ENCODE assay signal across 39 cellular contexts in genomic region chr9:112375361-112375760, GRCh38.
"Had no signal": no experiment of that assay in that cellular context is flagged by ENCODE, and none has a peak within 500 bp of the region (broad histone marks: within the 10 kb centered on the region; RNA-seq: fewer than 3 reads in every experiment).

No MANE protein-coding gene starts in this region.

- DNase-seq: activated effector memory CD4-positive, alpha-beta T cell treated with anti-CD3 and anti-CD28 coated beads, Interleukin-2, amount 50 U/mL, for 16 hours; activated effector memory CD4-positive, alpha-beta T cell treated with Interleukin-2 at 50 U/mL for 16 hours; activated gamma-delta T cell; activated gamma-delta T cell treated with Interleukin-2 at 50 U/mL for 16 hours; activated naive CD4-positive, alpha-beta T cell; activated naive CD4-positive, alpha-beta T cell treated with anti-CD3 and anti-CD28 coated beads for 36 hours; activated naive CD4-positive, alpha-beta T cell treated with anti-CD3 and anti-CD28 coated beads, Interleukin-2, amount 10 ng/mL, durations not matched to agents 7 days and 5 days; activated naive CD4-positive, alpha-beta T cell treated with anti-CD3 and anti-CD28 coated beads, Interleukin-2, amount 50 U/mL, for 16 hours; activated naive CD4-positive, alpha-beta T cell treated with Interleukin-2 at 50 U/mL for 16 hours; activated naive CD8-positive, alpha-beta T cell treated with anti-CD3 and anti-CD28 coated beads, Interleukin-2, amount 10 ng/mL, durations not matched to agents 7 days and 5 days; activated T-cell treated with anti-CD3 and anti-CD28 coated beads for 4 hours; activated T-cell treated with anti-CD3 and anti-CD28 coated beads, Interleukin-2, amount 50 U/mL, for 1 hour; activated T-cell treated with anti-CD3 and anti-CD28 coated beads, Interleukin-2, amount 50 U/mL, for 24 hours; activated T-cell treated with anti-CD3 and anti-CD28 coated beads, Interleukin-2, amount 50 U/mL, for 4 hours; activated T-cell treated with anti-CD3 and anti-CD28 coated beads, Interleukin-2, amount 50 U/mL, for 48 hours; activated T-cell treated with anti-CD3 and anti-CD28 coated beads, Interleukin-2, amount 50 U/mL, for 72 hours; adrenal gland; amniotic stem cell; amygdala; anterior cingulate cortex; aorta; body of pancreas; brain microvascular endothelial cell; caudate nucleus; central memory CD4-positive, alpha-beta T cell; cerebellar nuclear complex had no signal

- ATAC-seq: activated naive CD4-positive, alpha-beta T cell treated with anti-CD3 and anti-CD28 coated beads, Interleukin-2, amount 50 U/mL, for 72 hours; activated T-cell treated with anti-CD3 and anti-CD28 coated beads, Interleukin-2, amount 50 U/mL, for 4 hours; activated T-cell treated with anti-CD3 and anti-CD28 coated beads, Interleukin-2, amount 50 U/mL, for 72 hours; activated T-helper 17 cell treated with anti-CD3 and anti-CD28 coated beads, Interleukin-2, amount 50 U/mL, for 72 hours; body of pancreas had no signal

- H3K4me3 ChIP-seq: adrenal gland, ascending aorta, body of pancreas, breast epithelium, cardiac muscle cell had no signal

- H3K36me3 ChIP-seq: adrenal gland, ascending aorta, brain microvascular endothelial cell, breast epithelium, cardiac muscle cell had no signal

- H3K9me3 ChIP-seq: adrenal gland, ascending aorta, body of pancreas had no signal

- H3K27me3 Mint-ChIP-seq: activated naive CD4-positive, alpha-beta T cell treated with anti-CD3 and anti-CD28 coated beads, Interleukin-2, amount 10 ng/mL, durations not matched to agents 7 days and 5 days; activated naive CD4-positive, alpha-beta T cell treated with anti-CD3 and anti-CD28 coated beads, Interleukin-2, amount 50 U/mL, for 24 hours; activated naive CD8-positive, alpha-beta T cell; activated naive CD8-positive, alpha-beta T cell treated with anti-CD3 and anti-CD28 coated beads, Interleukin-2, amount 10 ng/mL, durations not matched to agents 7 days and 5 days; activated T-cell treated with anti-CD3 and anti-CD28 coated beads, Interleukin-2, amount 50 U/mL, for 24 hours; activated T-helper 17 cell treated with anti-CD3 and anti-CD28 coated beads, Interleukin-2, amount 50 U/mL, for 72 hours; central memory CD8-positive, alpha-beta T cell had no signal

- H3K4me3 Mint-ChIP-seq: activated naive CD4-positive, alpha-beta T cell treated with anti-CD3 and anti-CD28 coated beads for 36 hours; activated naive CD4-positive, alpha-beta T cell treated with anti-CD3 and anti-CD28 coated beads, Interleukin-2, amount 10 ng/mL, durations not matched to agents 7 days and 5 days; activated naive CD4-positive, alpha-beta T cell treated with anti-CD3 and anti-CD28 coated beads, Interleukin-2, amount 50 U/mL, for 24 hours; activated naive CD8-positive, alpha-beta T cell; activated naive CD8-positive, alpha-beta T cell treated with anti-CD3 and anti-CD28 coated beads, Interleukin-2, amount 10 ng/mL, durations not matched to agents 7 days and 5 days; activated T-cell treated with anti-CD3 and anti-CD28 coated beads, Interleukin-2, amount 50 U/mL, for 24 hours; activated T-cell treated with anti-CD3 and anti-CD28 coated beads, Interleukin-2, amount 50 U/mL, for 4 hours; activated T-cell treated with anti-CD3 and anti-CD28 coated beads, Interleukin-2, amount 50 U/mL, for 72 hours; activated T-helper 1 cell treated with anti-CD3 and anti-CD28 coated beads, Interleukin-12 subunit alpha, Interleukin-12 subunit beta, Interleukin-2, Interleukin-4 antibody, amounts not matched to agents 30 ng/mL and 10 ng/mL and 1 ng/mL, durations not matched to agents 14 hours and 24 hours and 36 hours; activated T-helper 17 cell treated with anti-CD3 and anti-CD28 coated beads, Interleukin-2, amount 50 U/mL, for 72 hours; brain; central memory CD8-positive, alpha-beta T cell had no signal

- H3K9me3 Mint-ChIP-seq: activated naive CD4-positive, alpha-beta T cell treated with anti-CD3 and anti-CD28 coated beads, Interleukin-2, amount 50 U/mL, for 24 hours; activated T-cell treated with anti-CD3 and anti-CD28 coated beads, Interleukin-2, amount 50 U/mL, for 24 hours; activated T-helper 17 cell treated with anti-CD3 and anti-CD28 coated beads, Interleukin-2, amount 50 U/mL, for 72 hours; central memory CD8-positive, alpha-beta T cell had no signal

- H3K27me3 ChIP-seq: adrenal gland, ascending aorta, body of pancreas, brain microvascular endothelial cell, breast epithelium, cardiac muscle cell had no signal

- FAIRE-seq: astrocyte, bronchial epithelial cell had no signal

- H3K27ac ChIP-seq: adrenal gland, ascending aorta, body of pancreas, brain microvascular endothelial cell, breast epithelium, cardiac muscle cell had no signal

- H3K27ac Mint-ChIP-seq: activated naive CD4-positive, alpha-beta T cell treated with anti-CD3 and anti-CD28 coated beads for 36 hours; activated naive CD4-positive, alpha-beta T cell treated with anti-CD3 and anti-CD28 coated beads, Interleukin-2, amount 10 ng/mL, durations not matched to agents 7 days and 5 days; activated naive CD4-positive, alpha-beta T cell treated with anti-CD3 and anti-CD28 coated beads, Interleukin-2, amount 50 U/mL, for 24 hours; activated naive CD4-positive, alpha-beta T cell treated with anti-CD3 and anti-CD28 coated beads, Interleukin-2, amount 50 U/mL, for 72 hours; activated naive CD8-positive, alpha-beta T cell; activated naive CD8-positive, alpha-beta T cell treated with anti-CD3 and anti-CD28 coated beads, Interleukin-2, amount 10 ng/mL, durations not matched to agents 7 days and 5 days; activated T-cell treated with anti-CD3 and anti-CD28 coated beads, Interleukin-2, amount 50 U/mL, for 24 hours; activated T-cell treated with anti-CD3 and anti-CD28 coated beads, Interleukin-2, amount 50 U/mL, for 72 hours; activated T-helper 1 cell treated with anti-CD3 and anti-CD28 coated beads, Interleukin-12 subunit alpha, Interleukin-12 subunit beta, Interleukin-2, Interleukin-4 antibody, amounts not matched to agents 30 ng/mL and 10 ng/mL and 1 ng/mL, durations not matched to agents 14 hours and 24 hours and 36 hours; activated T-helper 17 cell treated with anti-CD3 and anti-CD28 coated beads, Interleukin-2, amount 50 U/mL, for 72 hours; activated T-helper 2 cell treated with anti-CD3 and anti-CD28 coated beads, Interferon-gamma antibody, Interleukin-2, Interleukin-4, amounts not matched to agents 10 μg/mL and 5 μg/mL and 100 μg/mL, durations not matched to agents 14 hours and 24 hours and 36 hours had no signal
